ENCODE assay signal across 8 cellular contexts in genomic region chr12:123233505-123234299, GRCh38. TPM values are rescaled to one million over a fixed set of nuclear protein-coding genes. Genes with fewer than 3 reads are reported as not detected.
DNase-seq lines count a peak whose midpoint lies in the region; ATAC-seq, FAIRE-seq and TF ChIP-seq lines count a peak whose summit lies in the region.

No MANE protein-coding gene starts in this region.

- intact Hi-C loops in stomach (cut with DNase I; ENCODE audit: low total_unique reads) = loop anchor here (10.0 kb wide), 2 partner anchors 199 to 249 kb away; partner anchors contain the start of gene ARL6IP4

- H3K4me1 Mint-ChIP-seq in activated naive CD8-positive, alpha-beta T cell (ENCODE audit: low read depth) = peaks cover 74% of the 10 kb centered on the region

- peak overlapping the region; percentile 92 for H2AFZ ChIP-seq in keratinocyte (ENCODE audit: control insufficient read depth, low read length)

- H3K79me2 ChIP-seq in keratinocyte (ENCODE audit: control insufficient read depth, insufficient read depth, low read length) = peaks cover 43% of the 10 kb centered on the region

- peak in 1 of 4 donors; percentile 49 for TF ChIP-seq POLR2A in stomach (IDR thresholded peaks at IDR 0.05)

- FAIRE-seq in keratinocyte (lab: Jason Lieb, UNC) = no peak

- TF ChIP-seq CTCF in AG09309 (IDR thresholded peaks at IDR 0.05; ENCODE audit: control insufficient read depth, insufficient read depth, low read depth, low read length, missing control alignments) (no peak), keratinocyte (optimal IDR thresholded peaks at IDR 0.05 in 1 of 3, IDR thresholded peaks at IDR 0.05 in 1 of 3, conservative IDR thresholded peaks at IDR 0.05 in 1 of 3; ENCODE audit: extremely low read depth in 1 of 3, insufficient read depth in 2 of 3, low read length in 3 of 3) (no peak), stomach (IDR thresholded peaks at IDR 0.05) (peak in 1 of 7 experiments; percentile 10)

- no peaks in the 10 kb centered on the region for H3K36me3 Mint-ChIP-seq in activated naive CD8-positive, alpha-beta T cell

- H4K20me1 ChIP-seq in keratinocyte (ENCODE audit: control insufficient read depth, extremely low read depth, insufficient read depth, low read length) = no peaks in the 10 kb centered on the region

- H3K4me1 ChIP-seq in keratinocyte (ENCODE audit: control insufficient read depth, extremely low read depth, insufficient read depth, low read length) = peaks cover 32% of the 10 kb centered on the region
- peaks cover 38 to 84% (median 71%) of the 10 kb centered on the region in 4 donors for H3K4me1 ChIP-seq in stomach

- DNase-seq in AG09309 (ENCODE audit: low read depth) (no peak), keratinocyte (ENCODE audit: low read depth, low spot score) (no peak), stomach (no peak), NCI-H82 treated with DMSO at 0.1 percent for 48 hours (lab: John Stamatoyannopoulos, UW; ENCODE audit: unreplicated experiment) (no peak)
- no peak for DNase-seq in effector CD8-positive, alpha-beta T cell (lab: John Stamatoyannopoulos, UW)

- no peaks in the 10 kb centered on the region for H3K27me3 Mint-ChIP-seq in activated naive CD8-positive, alpha-beta T cell

- no peak for TF ChIP-seq EP300 in stomach (IDR thresholded peaks at IDR 0.05)

- H3K9me3 Mint-ChIP-seq in activated naive CD8-positive, alpha-beta T cell (ENCODE audit: low read depth) = no peaks in the 10 kb centered on the region

- H3K9me3 ChIP-seq in keratinocyte (ENCODE audit: control insufficient read depth, low read depth, low read length) = no peaks in the 10 kb centered on the region
- no peaks in the 10 kb centered on the region for H3K9me3 ChIP-seq in stomach

- WGBS in stomach, 5 donors = 2 to 8% (median 5%) methylated on average over 30 to 42 of the region's 42 CpGs

- peak overlapping the region; percentile 86 for H3K9ac ChIP-seq in keratinocyte (ENCODE audit: control insufficient read depth, extremely low read depth, insufficient read depth, low read length)

- peak overlapping the region; percentile 94 for H3K4me2 ChIP-seq in keratinocyte (ENCODE audit: control insufficient read depth, extremely low read depth, insufficient read depth, low read depth, low read length)

- H3K27ac Mint-ChIP-seq in activated naive CD8-positive, alpha-beta T cell = peak overlapping the region; percentile 99

- dilution Hi-C loops in keratinocyte (cut with MboI; ENCODE audit: extremely low pct_ligation_motif_present, low sequenced_read_pairs) = no loop called here

- ATAC-seq in GM19395 (IDR thresholded peaks at IDR 0.05; ENCODE audit: unreplicated experiment) (peak; percentile 6), HG03571 (IDR thresholded peaks at IDR 0.05; ENCODE audit: unreplicated experiment) (peak; percentile 4)

- peak overlapping the region; percentile 91 for H3K4me3 ChIP-seq in AG09309 (ENCODE audit: control insufficient read depth, low read depth, low read length)
- H3K4me3 ChIP-seq in keratinocyte (ENCODE audit: control insufficient read depth in 2 of 3, extremely low read depth in 1 of 3, insufficient read depth in 2 of 3, low read depth in 1 of 3, low read length in 3 of 3) = peak overlapping the region; percentile 66 to 92 (median 91)
- peak overlapping the region; percentile 85 to 97 (median 92) for H3K4me3 ChIP-seq in stomach

- H3K27ac ChIP-seq in keratinocyte (ENCODE audit: control insufficient read depth, insufficient read depth, low read length) (peak overlapping the region; percentile 79), stomach (peak overlapping the region; percentile 90 to 97 (median 96))

- H3K4me3 Mint-ChIP-seq in activated naive CD8-positive, alpha-beta T cell = peak overlapping the region; percentile 100

- H3K27me3 ChIP-seq in keratinocyte (ENCODE audit: control insufficient read depth, extremely low read depth, insufficient read depth, low read length) (no peaks in the 10 kb centered on the region), stomach (no peaks in the 10 kb centered on the region)

- H3K36me3 ChIP-seq in keratinocyte (ENCODE audit: control insufficient read depth in 2 of 2, extremely low read depth in 1 of 2, insufficient read depth in 2 of 2, low read length in 2 of 2) (peaks cover 3 to 10% of the 10 kb centered on the region in 2 experiments), stomach (peaks cover 0 to 4% (median 0%) of the 10 kb centered on the region in 4 donors)

- H3K9me1 ChIP-seq in keratinocyte (ENCODE audit: control insufficient read depth, extremely low read depth, insufficient read depth, low read length) = no peaks in the 10 kb centered on the region

RNA-seq across cellular contexts. Expression of gene MTRFR, which starts 0.5 kb away (rescaled TPM):
- polyA plus RNA-seq in keratinocyte = 6.9 to 12.3 TPM (median 8.5 TPM) in 3 replicates
- polyA plus RNA-seq in keratinocyte (2011; ENCODE audit: low read depth) = 16.4 TPM
- polyA plus RNA-seq in keratinocyte (2011; cell fraction: cytosol; rRNA removed) = 6.4 and 7.6 TPM in 2 replicates
- 7.9 and 8.6 TPM in 2 replicates for polyA plus RNA-seq in keratinocyte (2011; cell fraction: nucleus; rRNA removed)
- polyA plus RNA-seq in keratinocyte (2012; ENCODE audit: low replicate concordance) = 8.7 and 13.4 TPM in 2 replicates
- polyA minus RNA-seq in keratinocyte = 8.6 to 12.4 TPM (median 10.5 TPM) in 3 replicates
- 8.4 TPM for polyA minus RNA-seq in keratinocyte (2011; cell fraction: cytosol; rRNA and poly(A)+ RNA removed)
- 7.4 and 8.8 TPM in 2 replicates for polyA minus RNA-seq in keratinocyte (2011; cell fraction: nucleus; rRNA and poly(A)+ RNA removed)
- 10 to 100 TPM in 2 of 5 donors, 1 to 10 TPM in 2, not detected in 1; 3.1 to 20.0 (median 9.9) TPM for total RNA-seq in stomach
- 10 to 100 TPM in 1 of 3 donors, 1 to 10 TPM in 2; 7.6 to 13.7 (median 9.5) TPM for polyA plus RNA-seq in stomach

RNA-seq across cellular contexts. Expression of gene MPHOSPH9, which starts 0.8 kb away (rescaled TPM):
- polyA plus RNA-seq in keratinocyte (4.7 to 10.7 TPM (median 6.7 TPM) in 3 replicates), stomach (1 to 10 TPM; 4.9 to 6.0 (median 5.7) TPM)
- polyA plus RNA-seq in keratinocyte (2011; ENCODE audit: low read depth) = 4.4 TPM
- 3.6 and 6.4 TPM in 2 replicates for polyA plus RNA-seq in keratinocyte (2011; cell fraction: cytosol; rRNA removed)
- polyA plus RNA-seq in keratinocyte (2011; cell fraction: nucleus; rRNA removed) = 11.8 and 14.3 TPM in 2 replicates
- 3.0 and 7.4 TPM in 2 replicates for polyA plus RNA-seq in keratinocyte (2012; ENCODE audit: low replicate concordance)
- 4.3 to 20.2 TPM (median 5.9 TPM) in 3 replicates for polyA minus RNA-seq in keratinocyte
- 8.4 TPM for polyA minus RNA-seq in keratinocyte (2011; cell fraction: cytosol; rRNA and poly(A)+ RNA removed)
- polyA minus RNA-seq in keratinocyte (2011; cell fraction: nucleus; rRNA and poly(A)+ RNA removed) = 10.1 and 18.2 TPM in 2 replicates
- 100 to 1,000 TPM in 2 of 5 donors, 10 to 100 TPM in 3; 44.6 to 288 (median 57.3) TPM for total RNA-seq in stomach

RNA-seq across cellular contexts. Expression of gene CDK2AP1, which starts 38.0 kb away (rescaled TPM):
- polyA plus RNA-seq in keratinocyte (174 to 294 TPM (median 210 TPM) in 3 replicates), stomach (100 to 1,000 TPM; 115 to 249 (median 154) TPM)
- polyA plus RNA-seq in keratinocyte (2011; ENCODE audit: low read depth) = 30.4 TPM
- 206 and 358 TPM in 2 replicates for polyA plus RNA-seq in keratinocyte (2011; cell fraction: cytosol; rRNA removed)
- 41.7 and 63.8 TPM in 2 replicates for polyA plus RNA-seq in keratinocyte (2011; cell fraction: nucleus; rRNA removed)
- polyA plus RNA-seq in keratinocyte (2012; ENCODE audit: low replicate concordance) = 57.8 and 153 TPM in 2 replicates
- polyA minus RNA-seq in keratinocyte = 95.1 to 122 TPM (median 95.3 TPM) in 3 replicates
- 136 TPM for polyA minus RNA-seq in keratinocyte (2011; cell fraction: cytosol; rRNA and poly(A)+ RNA removed)
- polyA minus RNA-seq in keratinocyte (2011; cell fraction: nucleus; rRNA and poly(A)+ RNA removed) = 20.0 and 26.1 TPM in 2 replicates
- 100 to 1,000 TPM in 2 of 5 donors, 10 to 100 TPM in 3; 38.5 to 227 (median 77.5) TPM for total RNA-seq in stomach
